Comparison of ENCODE assay signal across 11 cellular contexts in the genomic region with DNA sequence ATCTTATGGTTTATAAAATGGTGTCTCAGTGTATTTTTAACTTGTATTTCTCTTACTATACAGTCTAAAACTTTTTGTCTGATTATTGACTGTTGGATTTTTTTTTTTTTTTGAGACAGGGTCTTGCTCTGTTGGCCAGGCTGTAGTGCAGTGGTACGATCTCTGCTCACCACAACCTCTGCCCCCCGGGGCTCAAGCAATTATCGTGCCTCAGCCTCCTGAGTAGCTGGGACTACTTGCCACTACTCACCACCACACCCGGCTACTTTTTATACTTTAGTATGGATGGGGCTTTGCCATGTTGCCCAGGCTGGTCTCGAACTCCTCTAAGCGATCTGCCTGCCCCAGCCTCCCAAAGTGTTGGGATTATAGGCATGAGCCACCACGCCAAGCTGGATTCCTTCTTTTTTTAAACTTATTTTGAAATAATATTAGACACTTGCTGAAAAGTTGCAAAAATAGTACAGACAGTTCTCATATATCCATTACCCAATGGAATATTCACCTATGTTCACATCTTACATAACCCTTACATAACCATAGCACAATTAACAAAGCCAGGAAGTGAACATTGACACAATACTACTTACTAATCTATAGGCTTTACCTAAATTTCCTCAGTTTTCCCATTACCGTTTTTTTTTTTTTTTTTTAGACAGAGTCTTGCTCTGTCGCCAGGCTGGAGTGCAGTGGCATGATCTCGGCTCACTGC. TPM values are rescaled to one million over a fixed set of nuclear protein-coding genes. Genes with fewer than 3 reads are reported as not detected.
DNase-seq lines count a peak whose midpoint lies in the region; TF ChIP-seq lines count a peak whose summit lies in the region.
"Had no signal": no experiment of that assay in that cellular context is flagged by ENCODE, and none has a peak within 500 bp of the region (broad histone marks: within the 10 kb centered on the region; RNA-seq: fewer than 3 reads in every experiment).

No MANE protein-coding gene starts in this region.

- no peak overlapping the region for H3K4me3 ChIP-seq in AG04450 (ENCODE audit: low read depth, low read length)
- no peak overlapping the region for H3K4me3 ChIP-seq in PC-9
- no peak overlapping the region for H3K4me3 ChIP-seq in esophagus muscularis mucosa
- H3K4me3 ChIP-seq in sigmoid colon = no peak overlapping the region

- H3K4me2 ChIP-seq in PC-9 = peak overlapping the region; percentile 55

- H3K4me1 ChIP-seq in PC-9 (replicated peaks; ENCODE audit: insufficient read depth) (peaks cover 15% of the 10 kb centered on the region), esophagus muscularis mucosa (peaks cover 91 to 100% (median 98%) of the 10 kb centered on the region in 4 donors), sigmoid colon (peaks cover 0 to 84% (median 80%) of the 10 kb centered on the region in 4 donors)

- no peaks in the 10 kb centered on the region for H3K27me3 ChIP-seq in AG04450 (ENCODE audit: control insufficient read depth, insufficient read depth, low read length)
- no peaks in the 10 kb centered on the region for H3K27me3 ChIP-seq in PC-9 (ENCODE audit: insufficient read depth, low read depth)
- no peaks in the 10 kb centered on the region for H3K27me3 ChIP-seq in esophagus muscularis mucosa
- H3K27me3 ChIP-seq in sigmoid colon = no peaks in the 10 kb centered on the region

- CTCF ChIA-PET in AG04450 (lab: Charles Lee) (interaction anchor here (0.5 to 1.4 kb wide), 3 partner anchors 9 to 52 kb away, joined by 3 to 5 read pairs (median 3); no protein-coding TSS in a partner anchor), PC-9 (lab: Charles Lee) (interaction anchor here (0.6 kb wide), 2 partner anchors 295 to 439 kb away, joined by 3 read pairs; no protein-coding TSS in a partner anchor)

- intact Hi-C loops in PC-9 (cut with micrococcal nuclease; ENCODE audit: unreplicated experiment) (loop anchor here (2.0 to 5.0 kb wide), 2 partner anchors 176 to 566 kb away; a partner anchor contains a TSS), esophagus muscularis mucosa (cut with DNase I) (no loop called here), sigmoid colon (cut with DNase I) (no loop called here)

- TF ChIP-seq POLR2A in esophagus muscularis mucosa (IDR thresholded peaks at IDR 0.05; ENCODE audit: low read depth) (no peak), sigmoid colon (IDR thresholded peaks at IDR 0.05) (no peak)

- no peak for TF ChIP-seq EP300 in esophagus muscularis mucosa (IDR thresholded peaks at IDR 0.05)
- no peak for TF ChIP-seq EP300 in sigmoid colon (IDR thresholded peaks at IDR 0.05)

- POLR2A ChIA-PET in AG04450 (lab: Yijun Ruan, JAX) = interaction anchor here (1.4 kb wide), 1 partner anchor 75 kb away, joined by 5 read pairs; no protein-coding TSS in a partner anchor
- POLR2A ChIA-PET in PC-9 (lab: Charles Lee; ENCODE audit: unreplicated experiment) = no interaction called here

- no peaks in the 10 kb centered on the region for H4K20me1 ChIP-seq in PC-9 (ENCODE audit: insufficient read depth)

- TF ChIP-seq CTCF in AG04450 (IDR thresholded peaks at IDR 0.05; ENCODE audit: low read depth, low read length) (no peak), PC-9 (conservative IDR thresholded peaks at IDR 0.05) (no peak), esophagus muscularis mucosa (IDR thresholded peaks at IDR 0.05) (no peak), sigmoid colon (IDR thresholded peaks at IDR 0.05) (no peak)

- BruUV-seq in PC-9 (replicated peaks; lab: Mats Ljungman, UMichigan) = no TSS peak

- H3K27ac ChIP-seq in AG04450 (ENCODE audit: low read depth, low read length) = peak overlapping the region; percentile 96
- H3K27ac ChIP-seq in PC-9 = peak overlapping the region; percentile 30
- peak overlapping the region; percentile 87 to 99 (median 92) for H3K27ac ChIP-seq in esophagus muscularis mucosa (replicated peaks in 1 of 4)
- peak overlapping the region; percentile 91 to 99 (median 94) for H3K27ac ChIP-seq in sigmoid colon

- H3K9me2 ChIP-seq in PC-9 (ENCODE audit: insufficient read depth) = no peaks in the 10 kb centered on the region

- no peak for DNase-seq in AG04450 (ENCODE audit: low read depth, low spot score)
- DNase-seq in PC-9 = no peak
- DNase-seq in esophagus muscularis mucosa (ENCODE audit: extremely low spot score) = no peak
- peak; percentile 69 for DNase-seq in sigmoid colon
- DNase-seq in COLO829 (ENCODE audit: low spot score) = no peak
- no peak for DNase-seq in NCI-H2029 treated with DMSO at 0.1 percent for 48 hours (lab: John Stamatoyannopoulos, UW)
- DNase-seq in GF-D8 (lab: John Stamatoyannopoulos, UW) = no peak
- DNase-seq in NCI-H2227 (lab: John Stamatoyannopoulos, UW; ENCODE audit: unreplicated experiment) = no peak
- DNase-seq: activated CD4-positive, alpha-beta memory T cell treated with anti-CD3 and anti-CD28 coated beads, Interleukin-2, amount 10 ng/mL, durations not matched to agents 7 days and 5 days; activated naive CD8-positive, alpha-beta T cell treated with anti-CD3 and anti-CD28 coated beads, Interleukin-2, amount 50 U/mL, for 24 hours; NCI-H510A had no signal

- no peak overlapping the region for H2AFZ ChIP-seq in PC-9

- H3K9me3 ChIP-seq in AG04450 (ENCODE audit: control insufficient read depth, insufficient read depth, low read length) (peaks cover 7% of the 10 kb centered on the region), PC-9 (ENCODE audit: insufficient read depth, low read depth) (no peaks in the 10 kb centered on the region), esophagus muscularis mucosa (no peaks in the 10 kb centered on the region), sigmoid colon (no peaks in the 10 kb centered on the region)

- WGBS in esophagus muscularis mucosa = 80% methylated on average over 10 of the region's 10 CpGs
- 92 to 93% methylated on average over 10 of the region's 10 CpGs for WGBS in sigmoid colon, 2 donors

- H3K79me2 ChIP-seq in PC-9 (ENCODE audit: low read depth) = no peaks in the 10 kb centered on the region

- peaks cover 14% of the 10 kb centered on the region; the same call in 1 of the 2 replicates for H3F3A ChIP-seq in PC-9 (ENCODE audit: insufficient read depth, low read depth)

- no peaks in the 10 kb centered on the region for H3K36me3 ChIP-seq in PC-9 (ENCODE audit: low read depth)
- peaks cover 69 to 97% (median 94%) of the 10 kb centered on the region in 4 donors for H3K36me3 ChIP-seq in esophagus muscularis mucosa
- H3K36me3 ChIP-seq in sigmoid colon = peaks cover 38 to 99% (median 68%) of the 10 kb centered on the region in 4 donors

RNA-seq across cellular contexts. Expression of a gene that starts 47.2 kb away (rescaled TPM):
- polyA plus RNA-seq in AG04450 (2011; rRNA removed) (405 and 510 TPM in 2 replicates), sigmoid colon (100 to 1,000 TPM in 1 of 3 donors, 10 to 100 TPM in 2; 22.8 to 140 (median 44.6) TPM)
- 192 and 228 TPM in 2 replicates for polyA minus RNA-seq in AG04450 (2011; rRNA and poly(A)+ RNA removed)
- total RNA-seq in PC-9 (2021) (7.1 and 7.6 TPM in 2 replicates), esophagus muscularis mucosa (100 to 1,000 TPM; 250 to 554 (median 444) TPM), sigmoid colon (100 to 1,000 TPM; 303 to 609 (median 321) TPM)

RNA-seq across cellular contexts. Expression of a gene that starts 54.9 kb away (rescaled TPM):
- polyA plus RNA-seq in AG04450 (2011; rRNA removed) = 421 and 565 TPM in 2 replicates
- 513 and 805 TPM in 2 replicates for polyA minus RNA-seq in AG04450 (2011; rRNA and poly(A)+ RNA removed)
- 135 and 207 TPM in 2 replicates for total RNA-seq in PC-9 (2021)
- total RNA-seq in esophagus muscularis mucosa = 1,000 to 10,000 TPM; 2,509 to 3,811 (median 3,170) TPM
- 1,000 to 10,000 TPM; 1,610 to 2,826 (median 1,919) TPM for total RNA-seq in sigmoid colon
- polyA plus RNA-seq in sigmoid colon = 100 to 1,000 TPM; 333 to 617 (median 497) TPM

Comparison
In these comparisons a context has a peak if more than half of its experiments do, and no peak if none do; other contexts are left out.
1. H3K27ac ChIP-seq: peak in every context shown above with its lines; median percentile 96 in AG04450; 94 in sigmoid colon; 92 in esophagus muscularis mucosa; 30 in PC-9.
2. RNA of a gene that starts 47.2 kb away (total RNA-seq): 250 to 554 TPM in esophagus muscularis mucosa and 303 to 609 TPM in sigmoid colon; 7.1 to 7.6 TPM in PC-9; every median in the first group is over 10 times any median in the second.